Comparison of ENCODE assay signal across 1 cellular context in the genomic region with DNA sequence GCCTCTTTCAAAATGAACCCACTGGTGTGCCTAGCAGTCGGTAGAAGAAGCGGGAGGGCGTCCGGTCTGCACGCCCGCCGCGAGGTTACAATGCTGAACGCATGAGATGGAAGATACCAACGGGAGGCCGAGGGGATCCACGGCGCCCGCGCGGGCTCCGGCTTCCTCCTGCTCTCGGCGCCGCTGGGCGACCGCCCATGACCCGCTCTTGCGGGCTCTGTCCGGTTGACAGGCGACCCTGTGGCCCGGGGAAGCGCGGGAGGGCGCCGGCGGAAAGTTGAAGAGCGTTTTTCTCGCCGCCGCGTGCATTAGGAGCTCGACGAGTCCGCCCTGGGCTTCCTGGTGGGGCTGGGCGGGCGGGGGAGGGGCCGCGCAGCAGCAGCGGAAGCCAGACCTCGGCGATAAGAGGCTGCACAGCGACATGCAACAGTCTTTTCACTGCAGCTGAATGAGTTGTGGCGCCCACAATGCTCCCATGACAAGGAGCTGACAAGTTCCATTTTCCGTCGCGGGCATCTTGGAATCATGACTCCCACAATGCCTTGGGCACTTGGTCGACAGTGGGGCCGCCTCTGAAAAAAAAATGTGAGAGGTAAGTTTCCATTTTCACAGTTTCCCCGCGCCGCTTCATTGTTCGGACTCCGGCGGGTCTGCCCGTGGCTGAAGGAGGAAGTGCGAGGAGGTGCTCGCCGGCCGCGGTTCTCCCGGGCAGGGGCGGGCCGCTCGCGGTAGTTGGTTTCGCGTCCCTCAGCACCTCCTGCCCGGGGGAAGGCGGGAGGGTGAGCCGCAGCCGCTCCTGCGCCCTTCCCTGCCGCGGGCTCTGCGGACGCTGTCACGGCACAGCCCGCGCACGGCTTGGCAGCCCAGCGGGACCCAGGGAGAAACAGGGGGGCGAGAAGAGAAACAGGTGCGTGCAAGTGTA.
TF ChIP-seq lines count a peak whose summit lies in the region.

A gene with protein sequence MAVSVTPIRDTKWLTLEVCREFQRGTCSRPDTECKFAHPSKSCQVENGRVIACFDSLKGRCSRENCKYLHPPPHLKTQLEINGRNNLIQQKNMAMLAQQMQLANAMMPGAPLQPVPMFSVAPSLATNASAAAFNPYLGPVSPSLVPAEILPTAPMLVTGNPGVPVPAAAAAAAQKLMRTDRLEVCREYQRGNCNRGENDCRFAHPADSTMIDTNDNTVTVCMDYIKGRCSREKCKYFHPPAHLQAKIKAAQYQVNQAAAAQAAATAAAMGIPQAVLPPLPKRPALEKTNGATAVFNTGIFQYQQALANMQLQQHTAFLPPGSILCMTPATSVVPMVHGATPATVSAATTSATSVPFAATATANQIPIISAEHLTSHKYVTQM (plus strand): TSS at position 429 of the 922 bp plus-strand sequence. CDS start 31,265 bp downstream, outside the sequence.

TF ChIP-seq in WTC11, 78 proteins besides CTCF, POLR2A, EP300 and RAD21 (continued from another document and continues in another):
- TF ChIP-seq NFE2L1 (CRISPR knock-in tag; IDR thresholded peaks at IDR 0.05): 0 out of 2 replicates have a peak, but pooled peaks have one; percentile 22
- TF ChIP-seq, protein P1, sequence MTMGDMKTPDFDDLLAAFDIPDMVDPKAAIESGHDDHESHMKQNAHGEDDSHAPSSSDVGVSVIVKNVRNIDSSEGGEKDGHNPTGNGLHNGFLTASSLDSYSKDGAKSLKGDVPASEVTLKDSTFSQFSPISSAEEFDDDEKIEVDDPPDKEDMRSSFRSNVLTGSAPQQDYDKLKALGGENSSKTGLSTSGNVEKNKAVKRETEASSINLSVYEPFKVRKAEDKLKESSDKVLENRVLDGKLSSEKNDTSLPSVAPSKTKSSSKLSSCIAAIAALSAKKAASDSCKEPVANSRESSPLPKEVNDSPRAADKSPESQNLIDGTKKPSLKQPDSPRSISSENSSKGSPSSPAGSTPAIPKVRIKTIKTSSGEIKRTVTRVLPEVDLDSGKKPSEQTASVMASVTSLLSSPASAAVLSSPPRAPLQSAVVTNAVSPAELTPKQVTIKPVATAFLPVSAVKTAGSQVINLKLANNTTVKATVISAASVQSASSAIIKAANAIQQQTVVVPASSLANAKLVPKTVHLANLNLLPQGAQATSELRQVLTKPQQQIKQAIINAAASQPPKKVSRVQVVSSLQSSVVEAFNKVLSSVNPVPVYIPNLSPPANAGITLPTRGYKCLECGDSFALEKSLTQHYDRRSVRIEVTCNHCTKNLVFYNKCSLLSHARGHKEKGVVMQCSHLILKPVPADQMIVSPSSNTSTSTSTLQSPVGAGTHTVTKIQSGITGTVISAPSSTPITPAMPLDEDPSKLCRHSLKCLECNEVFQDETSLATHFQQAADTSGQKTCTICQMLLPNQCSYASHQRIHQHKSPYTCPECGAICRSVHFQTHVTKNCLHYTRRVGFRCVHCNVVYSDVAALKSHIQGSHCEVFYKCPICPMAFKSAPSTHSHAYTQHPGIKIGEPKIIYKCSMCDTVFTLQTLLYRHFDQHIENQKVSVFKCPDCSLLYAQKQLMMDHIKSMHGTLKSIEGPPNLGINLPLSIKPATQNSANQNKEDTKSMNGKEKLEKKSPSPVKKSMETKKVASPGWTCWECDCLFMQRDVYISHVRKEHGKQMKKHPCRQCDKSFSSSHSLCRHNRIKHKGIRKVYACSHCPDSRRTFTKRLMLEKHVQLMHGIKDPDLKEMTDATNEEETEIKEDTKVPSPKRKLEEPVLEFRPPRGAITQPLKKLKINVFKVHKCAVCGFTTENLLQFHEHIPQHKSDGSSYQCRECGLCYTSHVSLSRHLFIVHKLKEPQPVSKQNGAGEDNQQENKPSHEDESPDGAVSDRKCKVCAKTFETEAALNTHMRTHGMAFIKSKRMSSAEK (CRISPR knock-in tag; IDR thresholded peaks at IDR 0.05; ENCODE audit: borderline replicate concordance): no peak
- TF ChIP-seq, protein P2, sequence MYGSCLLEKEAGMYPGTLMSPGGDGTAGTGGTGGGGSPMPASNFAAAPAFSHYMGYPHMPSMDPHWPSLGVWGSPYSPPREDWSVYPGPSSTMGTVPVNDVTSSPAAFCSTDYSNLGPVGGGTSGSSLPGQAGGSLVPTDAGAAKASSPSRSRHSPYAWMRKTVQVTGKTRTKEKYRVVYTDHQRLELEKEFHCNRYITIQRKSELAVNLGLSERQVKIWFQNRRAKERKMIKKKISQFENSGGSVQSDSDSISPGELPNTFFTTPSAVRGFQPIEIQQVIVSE (CRISPR knock-in tag; IDR thresholded peaks at IDR 0.05; ENCODE audit: borderline replicate concordance): no peak
- TF ChIP-seq NR1H2 (CRISPR knock-in tag; IDR thresholded peaks at IDR 0.05): no peak
- no peak for TF ChIP-seq CBFB (CRISPR knock-in tag; IDR thresholded peaks at IDR 0.05; ENCODE audit: low read depth)
- TF ChIP-seq, protein P3, sequence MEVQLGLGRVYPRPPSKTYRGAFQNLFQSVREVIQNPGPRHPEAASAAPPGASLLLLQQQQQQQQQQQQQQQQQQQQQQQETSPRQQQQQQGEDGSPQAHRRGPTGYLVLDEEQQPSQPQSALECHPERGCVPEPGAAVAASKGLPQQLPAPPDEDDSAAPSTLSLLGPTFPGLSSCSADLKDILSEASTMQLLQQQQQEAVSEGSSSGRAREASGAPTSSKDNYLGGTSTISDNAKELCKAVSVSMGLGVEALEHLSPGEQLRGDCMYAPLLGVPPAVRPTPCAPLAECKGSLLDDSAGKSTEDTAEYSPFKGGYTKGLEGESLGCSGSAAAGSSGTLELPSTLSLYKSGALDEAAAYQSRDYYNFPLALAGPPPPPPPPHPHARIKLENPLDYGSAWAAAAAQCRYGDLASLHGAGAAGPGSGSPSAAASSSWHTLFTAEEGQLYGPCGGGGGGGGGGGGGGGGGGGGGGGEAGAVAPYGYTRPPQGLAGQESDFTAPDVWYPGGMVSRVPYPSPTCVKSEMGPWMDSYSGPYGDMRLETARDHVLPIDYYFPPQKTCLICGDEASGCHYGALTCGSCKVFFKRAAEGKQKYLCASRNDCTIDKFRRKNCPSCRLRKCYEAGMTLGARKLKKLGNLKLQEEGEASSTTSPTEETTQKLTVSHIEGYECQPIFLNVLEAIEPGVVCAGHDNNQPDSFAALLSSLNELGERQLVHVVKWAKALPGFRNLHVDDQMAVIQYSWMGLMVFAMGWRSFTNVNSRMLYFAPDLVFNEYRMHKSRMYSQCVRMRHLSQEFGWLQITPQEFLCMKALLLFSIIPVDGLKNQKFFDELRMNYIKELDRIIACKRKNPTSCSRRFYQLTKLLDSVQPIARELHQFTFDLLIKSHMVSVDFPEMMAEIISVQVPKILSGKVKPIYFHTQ (CRISPR knock-in tag; IDR thresholded peaks at IDR 0.05): no peak
- 0 out of 2 replicates have a peak, but pooled peaks have one; percentile 33 for TF ChIP-seq CREB1 (CRISPR knock-in tag; IDR thresholded peaks at IDR 0.05)
- TF ChIP-seq, protein P4, sequence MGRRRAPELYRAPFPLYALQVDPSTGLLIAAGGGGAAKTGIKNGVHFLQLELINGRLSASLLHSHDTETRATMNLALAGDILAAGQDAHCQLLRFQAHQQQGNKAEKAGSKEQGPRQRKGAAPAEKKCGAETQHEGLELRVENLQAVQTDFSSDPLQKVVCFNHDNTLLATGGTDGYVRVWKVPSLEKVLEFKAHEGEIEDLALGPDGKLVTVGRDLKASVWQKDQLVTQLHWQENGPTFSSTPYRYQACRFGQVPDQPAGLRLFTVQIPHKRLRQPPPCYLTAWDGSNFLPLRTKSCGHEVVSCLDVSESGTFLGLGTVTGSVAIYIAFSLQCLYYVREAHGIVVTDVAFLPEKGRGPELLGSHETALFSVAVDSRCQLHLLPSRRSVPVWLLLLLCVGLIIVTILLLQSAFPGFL (CRISPR knock-in tag; IDR thresholded peaks at IDR 0.05; ENCODE audit: borderline replicate concordance): no peak
- TF ChIP-seq ESRRA (CRISPR knock-in tag; IDR thresholded peaks at IDR 0.05; ENCODE audit: borderline replicate concordance): no peak
- TF ChIP-seq, protein P5, sequence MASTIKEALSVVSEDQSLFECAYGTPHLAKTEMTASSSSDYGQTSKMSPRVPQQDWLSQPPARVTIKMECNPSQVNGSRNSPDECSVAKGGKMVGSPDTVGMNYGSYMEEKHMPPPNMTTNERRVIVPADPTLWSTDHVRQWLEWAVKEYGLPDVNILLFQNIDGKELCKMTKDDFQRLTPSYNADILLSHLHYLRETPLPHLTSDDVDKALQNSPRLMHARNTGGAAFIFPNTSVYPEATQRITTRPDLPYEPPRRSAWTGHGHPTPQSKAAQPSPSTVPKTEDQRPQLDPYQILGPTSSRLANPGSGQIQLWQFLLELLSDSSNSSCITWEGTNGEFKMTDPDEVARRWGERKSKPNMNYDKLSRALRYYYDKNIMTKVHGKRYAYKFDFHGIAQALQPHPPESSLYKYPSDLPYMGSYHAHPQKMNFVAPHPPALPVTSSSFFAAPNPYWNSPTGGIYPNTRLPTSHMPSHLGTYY (CRISPR knock-in tag; IDR thresholded peaks at IDR 0.05): no peak
- peak; percentile 61; the same call in 1 of the 2 replicates for TF ChIP-seq TEAD1 (CRISPR knock-in tag; IDR thresholded peaks at IDR 0.05)
- 0 out of 2 replicates have a peak, but pooled peaks have one; percentile 46 for TF ChIP-seq RELA (CRISPR knock-in tag; IDR thresholded peaks at IDR 0.05; ENCODE audit: borderline replicate concordance)
- no peak for TF ChIP-seq PRRX2 (CRISPR knock-in tag; IDR thresholded peaks at IDR 0.05)
- TF ChIP-seq NR3C1 (CRISPR knock-in tag; conservative IDR thresholded peaks at IDR 0.05; ENCODE audit: low read depth): no peak
- no peak for TF ChIP-seq HMGA2 (CRISPR knock-in tag; IDR thresholded peaks at IDR 0.05)
- no peak for TF ChIP-seq KAT7 (CRISPR knock-in tag; IDR thresholded peaks at IDR 0.05; ENCODE audit: borderline replicate concordance)
- TF ChIP-seq, protein P6, sequence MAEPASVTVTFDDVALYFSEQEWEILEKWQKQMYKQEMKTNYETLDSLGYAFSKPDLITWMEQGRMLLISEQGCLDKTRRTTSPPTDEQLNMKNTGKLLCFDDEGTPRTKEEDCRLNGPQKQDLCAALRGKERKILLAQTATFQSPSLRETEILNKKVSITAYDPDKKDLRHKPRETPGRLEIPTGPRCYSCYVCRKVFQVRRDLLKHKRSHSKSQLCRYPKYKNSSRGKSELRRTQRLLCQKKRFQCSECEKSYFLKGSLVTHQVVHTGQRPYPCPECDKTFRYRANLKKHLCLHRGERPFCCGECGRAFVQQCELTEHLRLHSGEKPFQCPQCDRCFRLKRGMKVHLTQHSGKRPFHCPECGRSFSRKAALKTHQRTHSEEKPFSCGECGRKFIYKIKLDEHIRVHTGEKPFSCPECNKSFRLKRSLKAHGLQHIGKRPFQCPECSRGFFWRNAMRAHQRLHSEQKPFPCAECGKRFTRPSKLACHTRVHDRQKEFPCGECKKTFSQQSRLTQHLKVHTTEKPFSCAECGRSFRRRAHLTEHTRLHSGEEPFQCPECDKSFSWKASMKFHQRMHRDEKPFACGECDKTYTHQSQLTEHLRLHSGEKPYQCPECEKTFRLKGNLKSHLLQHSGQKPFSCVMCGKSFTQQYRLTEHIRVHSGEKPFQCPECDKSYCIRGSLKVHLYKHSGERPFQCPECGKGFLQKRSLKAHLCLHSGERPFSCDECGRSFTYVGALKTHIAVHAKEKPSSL (CRISPR knock-in tag; conservative IDR thresholded peaks at IDR 0.05): no peak
- TF ChIP-seq, protein P7, sequence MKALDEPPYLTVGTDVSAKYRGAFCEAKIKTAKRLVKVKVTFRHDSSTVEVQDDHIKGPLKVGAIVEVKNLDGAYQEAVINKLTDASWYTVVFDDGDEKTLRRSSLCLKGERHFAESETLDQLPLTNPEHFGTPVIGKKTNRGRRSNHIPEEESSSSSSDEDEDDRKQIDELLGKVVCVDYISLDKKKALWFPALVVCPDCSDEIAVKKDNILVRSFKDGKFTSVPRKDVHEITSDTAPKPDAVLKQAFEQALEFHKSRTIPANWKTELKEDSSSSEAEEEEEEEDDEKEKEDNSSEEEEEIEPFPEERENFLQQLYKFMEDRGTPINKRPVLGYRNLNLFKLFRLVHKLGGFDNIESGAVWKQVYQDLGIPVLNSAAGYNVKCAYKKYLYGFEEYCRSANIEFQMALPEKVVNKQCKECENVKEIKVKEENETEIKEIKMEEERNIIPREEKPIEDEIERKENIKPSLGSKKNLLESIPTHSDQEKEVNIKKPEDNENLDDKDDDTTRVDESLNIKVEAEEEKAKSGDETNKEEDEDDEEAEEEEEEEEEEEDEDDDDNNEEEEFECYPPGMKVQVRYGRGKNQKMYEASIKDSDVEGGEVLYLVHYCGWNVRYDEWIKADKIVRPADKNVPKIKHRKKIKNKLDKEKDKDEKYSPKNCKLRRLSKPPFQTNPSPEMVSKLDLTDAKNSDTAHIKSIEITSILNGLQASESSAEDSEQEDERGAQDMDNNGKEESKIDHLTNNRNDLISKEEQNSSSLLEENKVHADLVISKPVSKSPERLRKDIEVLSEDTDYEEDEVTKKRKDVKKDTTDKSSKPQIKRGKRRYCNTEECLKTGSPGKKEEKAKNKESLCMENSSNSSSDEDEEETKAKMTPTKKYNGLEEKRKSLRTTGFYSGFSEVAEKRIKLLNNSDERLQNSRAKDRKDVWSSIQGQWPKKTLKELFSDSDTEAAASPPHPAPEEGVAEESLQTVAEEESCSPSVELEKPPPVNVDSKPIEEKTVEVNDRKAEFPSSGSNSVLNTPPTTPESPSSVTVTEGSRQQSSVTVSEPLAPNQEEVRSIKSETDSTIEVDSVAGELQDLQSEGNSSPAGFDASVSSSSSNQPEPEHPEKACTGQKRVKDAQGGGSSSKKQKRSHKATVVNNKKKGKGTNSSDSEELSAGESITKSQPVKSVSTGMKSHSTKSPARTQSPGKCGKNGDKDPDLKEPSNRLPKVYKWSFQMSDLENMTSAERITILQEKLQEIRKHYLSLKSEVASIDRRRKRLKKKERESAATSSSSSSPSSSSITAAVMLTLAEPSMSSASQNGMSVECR (CRISPR knock-in tag; IDR thresholded peaks at IDR 0.05; ENCODE audit: borderline replicate concordance): peak; percentile 83
- TF ChIP-seq, protein P8, sequence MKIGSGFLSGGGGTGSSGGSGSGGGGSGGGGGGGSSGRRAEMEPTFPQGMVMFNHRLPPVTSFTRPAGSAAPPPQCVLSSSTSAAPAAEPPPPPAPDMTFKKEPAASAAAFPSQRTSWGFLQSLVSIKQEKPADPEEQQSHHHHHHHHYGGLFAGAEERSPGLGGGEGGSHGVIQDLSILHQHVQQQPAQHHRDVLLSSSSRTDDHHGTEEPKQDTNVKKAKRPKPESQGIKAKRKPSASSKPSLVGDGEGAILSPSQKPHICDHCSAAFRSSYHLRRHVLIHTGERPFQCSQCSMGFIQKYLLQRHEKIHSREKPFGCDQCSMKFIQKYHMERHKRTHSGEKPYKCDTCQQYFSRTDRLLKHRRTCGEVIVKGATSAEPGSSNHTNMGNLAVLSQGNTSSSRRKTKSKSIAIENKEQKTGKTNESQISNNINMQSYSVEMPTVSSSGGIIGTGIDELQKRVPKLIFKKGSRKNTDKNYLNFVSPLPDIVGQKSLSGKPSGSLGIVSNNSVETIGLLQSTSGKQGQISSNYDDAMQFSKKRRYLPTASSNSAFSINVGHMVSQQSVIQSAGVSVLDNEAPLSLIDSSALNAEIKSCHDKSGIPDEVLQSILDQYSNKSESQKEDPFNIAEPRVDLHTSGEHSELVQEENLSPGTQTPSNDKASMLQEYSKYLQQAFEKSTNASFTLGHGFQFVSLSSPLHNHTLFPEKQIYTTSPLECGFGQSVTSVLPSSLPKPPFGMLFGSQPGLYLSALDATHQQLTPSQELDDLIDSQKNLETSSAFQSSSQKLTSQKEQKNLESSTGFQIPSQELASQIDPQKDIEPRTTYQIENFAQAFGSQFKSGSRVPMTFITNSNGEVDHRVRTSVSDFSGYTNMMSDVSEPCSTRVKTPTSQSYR (CRISPR knock-in tag; IDR thresholded peaks at IDR 0.05): peak; percentile 55
- TF ChIP-seq ZNF263 (CRISPR knock-in tag; IDR thresholded peaks at IDR 0.05; ENCODE audit: low read depth): peak; percentile 45; the same call in 1 of the 2 replicates
- no peak for TF ChIP-seq GTF2I (CRISPR knock-in tag; conservative IDR thresholded peaks at IDR 0.05)
- TF ChIP-seq ZNF671 (CRISPR knock-in tag; IDR thresholded peaks at IDR 0.05): no peak
- TF ChIP-seq TCF7 (CRISPR knock-in tag; IDR thresholded peaks at IDR 0.05; ENCODE audit: low read depth): no peak
- TF ChIP-seq ZNF317 (CRISPR knock-in tag; IDR thresholded peaks at IDR 0.05; ENCODE audit: borderline replicate concordance, low read depth): 0 out of 2 replicates have a peak, but pooled peaks have one; percentile 54
